In genomic region chr2:219386532-219387280, GRCh38 we compare ENCODE assay signal across 8 cellular contexts. TPM values are rescaled to one million over a fixed set of nuclear protein-coding genes. Genes with fewer than 3 reads are reported as not detected.
DNase-seq lines count a peak whose midpoint lies in the region; ATAC-seq and TF ChIP-seq lines count a peak whose summit lies in the region.

No MANE protein-coding gene starts in this region.

- H3K9me3 ChIP-seq in MM.1S (replicated peaks; ENCODE audit: insufficient read depth, low read length) (no peaks in the 10 kb centered on the region), colonic mucosa (no peaks in the 10 kb centered on the region)

- peak overlapping the region; percentile 91 for H3K4me3 Mint-ChIP-seq in natural killer cell

- DNase-seq in BJ (ENCODE audit: low read depth) (no peak), MM.1S (no peak), colonic mucosa (no peak), natural killer cell (no peak), inferior parietal cortex (ENCODE audit: extremely low spot score) (no peak), ecto neural progenitor cell (ENCODE audit: low spot score) (no peak)

- H3K9me3 Mint-ChIP-seq in natural killer cell: no peaks in the 10 kb centered on the region

- peaks cover 4 to 21% of the 10 kb centered on the region in 2 donors for H3K4me1 Mint-ChIP-seq in natural killer cell

- H3K36me3 ChIP-seq in BJ (ENCODE audit: control insufficient read depth, insufficient read depth, low read length) (peaks cover 29% of the 10 kb centered on the region), MM.1S (replicated peaks; ENCODE audit: insufficient read depth, low read length) (peaks cover 8% of the 10 kb centered on the region; the same call in 1 of the 2 replicates), colonic mucosa (peaks cover 8% of the 10 kb centered on the region)

- H3K4me1 ChIP-seq in MM.1S (ENCODE audit: low read length): 0 out of 2 replicates have a peak, but pooled peaks cover 4% of the 10 kb centered on the region
- H3K4me1 ChIP-seq in colonic mucosa: peaks cover 8% of the 10 kb centered on the region

- CTCF ChIA-PET in BJ (lab: Yijun Ruan, JAX): interaction anchor here (0.6 to 6.2 kb wide), 10 partner anchors 9 to 1383 kb away, joined by 3 to 60 read pairs (median 4); no protein-coding TSS in a partner anchor

- no peak for TF ChIP-seq CTCF in BJ (IDR thresholded peaks at IDR 0.05; ENCODE audit: insufficient read depth, low read depth, low read length)
- no peak for TF ChIP-seq CTCF in MM.1S (IDR thresholded peaks at IDR 0.05; ENCODE audit: low read length)
- TF ChIP-seq CTCF in colonic mucosa (IDR thresholded peaks at IDR 0.05): no peak
- TF ChIP-seq CTCF in natural killer cell (IDR thresholded peaks at IDR 0.05): no peak

- H3K36me3 Mint-ChIP-seq in natural killer cell: peaks cover 6% of the 10 kb centered on the region

- peak overlapping the region; percentile 74; the same call in 1 of the 2 replicates for H3K27ac ChIP-seq in MM.1S (ENCODE audit: low read length)
- H3K27ac ChIP-seq in colonic mucosa: peak overlapping the region; percentile 95

- POLR2A ChIA-PET in BJ (lab: Charles Lee): interaction anchor here (0.5 to 0.7 kb wide), 2 partner anchors 8 to 55 kb away, joined by 3 to 9 read pairs; no protein-coding TSS in a partner anchor

- no peaks in the 10 kb centered on the region for H4K20me1 ChIP-seq in MM.1S (ENCODE audit: insufficient read depth, low read length)

- peak overlapping the region; percentile 12 for H2AFZ ChIP-seq in MM.1S (ENCODE audit: low read length)

- no peaks in the 10 kb centered on the region for H3K27me3 Mint-ChIP-seq in natural killer cell (ENCODE audit: low read depth in 2 of 2)

- H3F3A ChIP-seq in MM.1S (ENCODE audit: insufficient read depth, low read length): peaks cover 5% of the 10 kb centered on the region

- H3K9ac ChIP-seq in MM.1S (ENCODE audit: low read length) (peak overlapping the region; percentile 89), colonic mucosa (ENCODE audit: low read depth in 2 of 2, low read length in 2 of 2) (peak overlapping the region; percentile 46 to 78)

- H3K27me3 ChIP-seq in BJ (ENCODE audit: control insufficient read depth, insufficient read depth, low read length): no peaks in the 10 kb centered on the region
- no peaks in the 10 kb centered on the region for H3K27me3 ChIP-seq in MM.1S (replicated peaks; ENCODE audit: insufficient read depth, low read length)
- no peaks in the 10 kb centered on the region for H3K27me3 ChIP-seq in colonic mucosa

- no peak for ATAC-seq in natural killer cell
- ATAC-seq in HG03439 (IDR thresholded peaks at IDR 0.05; ENCODE audit: unreplicated experiment): no peak
- no peak for ATAC-seq in GM19324 (IDR thresholded peaks at IDR 0.05; ENCODE audit: low FRiP score, unreplicated experiment)

- H3K79me2 ChIP-seq in MM.1S (ENCODE audit: low read length): peaks cover 17% of the 10 kb centered on the region

- H3K27ac Mint-ChIP-seq in natural killer cell: peak overlapping the region; percentile 92 to 98

- H3K9me2 ChIP-seq in MM.1S (replicated peaks; ENCODE audit: insufficient read depth, low read length): no peaks in the 10 kb centered on the region

- intact Hi-C loops in colonic mucosa (cut with DNase I): no loop called here
- intact Hi-C loops in natural killer cell (cut with micrococcal nuclease): loop anchor here (1.0 to 10.0 kb wide), 4 partner anchors 132 to 819 kb away; partner anchors contain the start of genes BCS1L, CNOT9, CNPPD1 and RETREG2

- peak overlapping the region; percentile 81 for H3K4me3 ChIP-seq in BJ (ENCODE audit: low read depth, low read length)
- H3K4me3 ChIP-seq in MM.1S (ENCODE audit: low read length): peak overlapping the region; percentile 91
- peak overlapping the region; percentile 81 for H3K4me3 ChIP-seq in colonic mucosa

- H3K4me2 ChIP-seq in MM.1S (ENCODE audit: low read depth, low read length): peak overlapping the region; percentile 67

RNA-seq across cellular contexts. Expression of gene DNPEP, which starts 1.0 kb away (rescaled TPM):
- 69.2 and 134 TPM in 2 replicates for polyA plus RNA-seq in BJ (2011; rRNA removed)
- 63.4 and 85.1 TPM in 2 replicates for polyA minus RNA-seq in BJ (2011; rRNA and poly(A)+ RNA removed)
- total RNA-seq in colonic mucosa (10 to 100 TPM; 96.1 to 96.7 TPM), natural killer cell (100 to 1,000 TPM in 2 of 3 donors, 10 to 100 TPM in 1; 97.8 to 112 (median 103) TPM)

RNA-seq across cellular contexts. Expression of gene DES, which starts 31.5 kb away (rescaled TPM):
- polyA plus RNA-seq in BJ (2011; rRNA removed): 5.4 and 7.0 TPM in 2 replicates
- polyA minus RNA-seq in BJ (2011; rRNA and poly(A)+ RNA removed): 9.1 and 19.6 TPM in 2 replicates
- 100 to 1,000 TPM in 1 of 2 donors, 10 to 100 TPM in 1; 24.0 to 917 TPM for total RNA-seq in colonic mucosa
- total RNA-seq in natural killer cell: not detected

RNA-seq across cellular contexts. Expression of gene SPEG, which starts 47.9 kb away (rescaled TPM):
- 47.0 and 69.9 TPM in 2 replicates for polyA plus RNA-seq in BJ (2011; rRNA removed)
- polyA minus RNA-seq in BJ (2011; rRNA and poly(A)+ RNA removed): 21.9 and 45.9 TPM in 2 replicates
- 10 to 100 TPM in 1 of 2 donors, 1 to 10 TPM in 1; 6.2 to 19.3 TPM for total RNA-seq in colonic mucosa
- total RNA-seq in natural killer cell: 1 to 10 TPM in 2 of 3 donors, under 1 TPM in 1; 0.35 to 1.5 (median 1.2) TPM

RNA-seq across cellular contexts. Expression of gene RESP18, which starts 54.2 kb away (rescaled TPM):
- not detected in 2 replicates for polyA plus RNA-seq in BJ (2011; rRNA removed)
- polyA minus RNA-seq in BJ (2011; rRNA and poly(A)+ RNA removed): not detected in 2 replicates
- total RNA-seq in colonic mucosa: not detected
- not detected for total RNA-seq in natural killer cell

Comparison
In these comparisons a context has a peak if more than half of its experiments do, and no peak if none do; other contexts are left out.
1. RNA of gene DES, which starts 31.5 kb away (total RNA-seq): 24.0 to 917 TPM in colonic mucosa; not detected in natural killer cell; every median in the first group is over 10 times any median in the second.
2. Peak in every context shown above with its lines, with median percentiles within 50 percentile points of each other: H3K4me3 ChIP-seq.